8 cellular contexts compared by ENCODE assay signal in genomic region chr2:1886405-1886992, GRCh38.
DNase-seq lines count a peak whose midpoint lies in the region; ATAC-seq and TF ChIP-seq lines count a peak whose summit lies in the region.

No MANE protein-coding gene starts in this region.

- no peaks in the 10 kb centered on the region for H3K9me3 ChIP-seq in ascending aorta

- ATAC-seq in GM21619 (IDR thresholded peaks at IDR 0.05; ENCODE audit: unreplicated experiment), result peak; percentile 89

- H3K36me3 Mint-ChIP-seq in Calu3 (ENCODE audit: insufficient read depth, unreplicated experiment), result no peaks in the 10 kb centered on the region

- DNase-seq in Calu3 (peak; percentile 4), OCI-M1 (lab: John Stamatoyannopoulos, UW) (peak; percentile 12), ascending aorta (ENCODE audit: low spot score in 2 of 2) (no peak), hypothalamus (lab: John Stamatoyannopoulos, UW) (peak in 29 of 51 donors; percentile 12 to 74 (median 42)), NCI-H2081 treated with DMSO at 0.1 percent for 48 hours (lab: John Stamatoyannopoulos, UW) (no peak)
- DNase-seq in stimulated activated CD4-positive, alpha-beta T cell treated with anti-CD3 and anti-CD28 coated beads, Interleukin-12 subunit alpha, Interleukin-12 subunit beta, amount 100 ng/mL, for 48 hours (ENCODE audit: low read depth in 2 of 3, low spot score in 1 of 3), result peak; percentile 16 to 24 (median 20)
- no peak for DNase-seq in NK-92 treated with Interleukin-12 subunit alpha and Interleukin-12 subunit beta, amount 100 ng/mL, for 24 hours (lab: John Stamatoyannopoulos, UW)

- H3K9me3 Mint-ChIP-seq in Calu3 (ENCODE audit: low read depth, unreplicated experiment), result peaks cover 10% of the 10 kb centered on the region

- H3K27me3 Mint-ChIP-seq in Calu3 (ENCODE audit: unreplicated experiment), result no peaks in the 10 kb centered on the region

- H3K27ac ChIP-seq in ascending aorta, result no peak overlapping the region

- H3K4me3 Mint-ChIP-seq in Calu3 (ENCODE audit: low read depth, unreplicated experiment), result no peak overlapping the region

- no peaks in the 10 kb centered on the region for H3K4me1 Mint-ChIP-seq in Calu3 (ENCODE audit: low read depth, unreplicated experiment)

- no peaks in the 10 kb centered on the region for H3K36me3 ChIP-seq in ascending aorta

- intact Hi-C loops in Calu3 (cut with micrococcal nuclease; ENCODE audit: unreplicated experiment) (no loop called here), ascending aorta (cut with DNase I) (no loop called here)

- CTCF ChIA-PET in Calu3 (lab: Charles Lee), result no interaction called here

- no peaks in the 10 kb centered on the region for H3K27me3 ChIP-seq in ascending aorta

- no TSS peak for BruUV-seq in Calu3 (replicated peaks; lab: Mats Ljungman, UMichigan)

- peaks cover 0 to 4% of the 10 kb centered on the region in 2 donors for H3K4me1 ChIP-seq in ascending aorta

- H3K27ac Mint-ChIP-seq in Calu3 (ENCODE audit: unreplicated experiment), result no peak overlapping the region

- no peak overlapping the region for H3K4me3 ChIP-seq in ascending aorta

- TF ChIP-seq CTCF in Calu3 (IDR thresholded peaks at IDR 0.05; ENCODE audit: unreplicated experiment) (no peak), ascending aorta (IDR thresholded peaks at IDR 0.05) (peak in 2 of 3 experiments; percentile 20 to 38)

Comparison
In these comparisons a context has a peak if more than half of its experiments do, and no peak if none do; other contexts are left out.
1. DNase-seq: peak in Calu3 (single experiment), OCI-M1 (single experiment), hypothalamus (29 of 51) and stimulated activated CD4-positive, alpha-beta T cell treated with anti-CD3 and anti-CD28 coated beads, Interleukin-12 subunit alpha, Interleukin-12 subunit beta, amount 100 ng/mL, for 48 hours (3 of 3); none in ascending aorta (0 of 2), NK-92 treated with Interleukin-12 subunit alpha and Interleukin-12 subunit beta, amount 100 ng/mL, for 24 hours (single experiment) and NCI-H2081 treated with DMSO at 0.1 percent for 48 hours (single experiment).